1 cellular context compared by ENCODE assay signal in genomic region chr11:88357323-88358039, GRCh38.
TF ChIP-seq lines count a peak whose summit lies in the region.

No MANE protein-coding gene starts in this region.

TF ChIP-seq in K562, 482 proteins besides CTCF, POLR2A, EP300 and RAD21 (continued from another document and continues in another):
- TF ChIP-seq, protein P1, sequence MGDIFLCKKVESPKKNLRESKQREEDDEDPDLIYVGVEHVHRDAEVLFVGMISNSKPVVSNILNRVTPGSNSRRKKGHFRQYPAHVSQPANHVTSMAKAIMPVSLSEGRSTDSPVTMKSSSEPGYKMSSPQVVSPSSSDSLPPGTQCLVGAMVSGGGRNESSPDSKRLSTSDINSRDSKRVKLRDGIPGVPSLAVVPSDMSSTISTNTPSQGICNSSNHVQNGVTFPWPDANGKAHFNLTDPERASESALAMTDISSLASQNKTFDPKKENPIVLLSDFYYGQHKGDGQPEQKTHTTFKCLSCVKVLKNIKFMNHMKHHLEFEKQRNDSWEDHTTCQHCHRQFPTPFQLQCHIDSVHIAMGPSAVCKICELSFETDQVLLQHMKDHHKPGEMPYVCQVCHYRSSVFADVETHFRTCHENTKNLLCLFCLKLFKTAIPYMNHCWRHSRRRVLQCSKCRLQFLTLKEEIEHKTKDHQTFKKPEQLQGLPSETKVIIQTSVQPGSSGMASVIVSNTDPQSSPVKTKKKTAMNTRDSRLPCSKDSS (IDR thresholded peaks at IDR 0.05; ENCODE audit: low read depth, partially characterized antibody): no peak
- TF ChIP-seq FOXP1 (CRISPR knock-in tag; IDR thresholded peaks at IDR 0.05): no peak
- peak; percentile 50 for TF ChIP-seq TAF9B (IDR thresholded peaks at IDR 0.05; ENCODE audit: partially characterized antibody)
- TF ChIP-seq NFIC (IDR thresholded peaks at IDR 0.05): peak; percentile 12; the same call in 1 of the 2 replicates
- TF ChIP-seq DACH1 (IDR thresholded peaks at IDR 0.05; ENCODE audit: partially characterized antibody): no peak
- no peak for TF ChIP-seq CLOCK (CRISPR knock-in tag; IDR thresholded peaks at IDR 0.05; ENCODE audit: borderline replicate concordance)
- TF ChIP-seq, protein P2, sequence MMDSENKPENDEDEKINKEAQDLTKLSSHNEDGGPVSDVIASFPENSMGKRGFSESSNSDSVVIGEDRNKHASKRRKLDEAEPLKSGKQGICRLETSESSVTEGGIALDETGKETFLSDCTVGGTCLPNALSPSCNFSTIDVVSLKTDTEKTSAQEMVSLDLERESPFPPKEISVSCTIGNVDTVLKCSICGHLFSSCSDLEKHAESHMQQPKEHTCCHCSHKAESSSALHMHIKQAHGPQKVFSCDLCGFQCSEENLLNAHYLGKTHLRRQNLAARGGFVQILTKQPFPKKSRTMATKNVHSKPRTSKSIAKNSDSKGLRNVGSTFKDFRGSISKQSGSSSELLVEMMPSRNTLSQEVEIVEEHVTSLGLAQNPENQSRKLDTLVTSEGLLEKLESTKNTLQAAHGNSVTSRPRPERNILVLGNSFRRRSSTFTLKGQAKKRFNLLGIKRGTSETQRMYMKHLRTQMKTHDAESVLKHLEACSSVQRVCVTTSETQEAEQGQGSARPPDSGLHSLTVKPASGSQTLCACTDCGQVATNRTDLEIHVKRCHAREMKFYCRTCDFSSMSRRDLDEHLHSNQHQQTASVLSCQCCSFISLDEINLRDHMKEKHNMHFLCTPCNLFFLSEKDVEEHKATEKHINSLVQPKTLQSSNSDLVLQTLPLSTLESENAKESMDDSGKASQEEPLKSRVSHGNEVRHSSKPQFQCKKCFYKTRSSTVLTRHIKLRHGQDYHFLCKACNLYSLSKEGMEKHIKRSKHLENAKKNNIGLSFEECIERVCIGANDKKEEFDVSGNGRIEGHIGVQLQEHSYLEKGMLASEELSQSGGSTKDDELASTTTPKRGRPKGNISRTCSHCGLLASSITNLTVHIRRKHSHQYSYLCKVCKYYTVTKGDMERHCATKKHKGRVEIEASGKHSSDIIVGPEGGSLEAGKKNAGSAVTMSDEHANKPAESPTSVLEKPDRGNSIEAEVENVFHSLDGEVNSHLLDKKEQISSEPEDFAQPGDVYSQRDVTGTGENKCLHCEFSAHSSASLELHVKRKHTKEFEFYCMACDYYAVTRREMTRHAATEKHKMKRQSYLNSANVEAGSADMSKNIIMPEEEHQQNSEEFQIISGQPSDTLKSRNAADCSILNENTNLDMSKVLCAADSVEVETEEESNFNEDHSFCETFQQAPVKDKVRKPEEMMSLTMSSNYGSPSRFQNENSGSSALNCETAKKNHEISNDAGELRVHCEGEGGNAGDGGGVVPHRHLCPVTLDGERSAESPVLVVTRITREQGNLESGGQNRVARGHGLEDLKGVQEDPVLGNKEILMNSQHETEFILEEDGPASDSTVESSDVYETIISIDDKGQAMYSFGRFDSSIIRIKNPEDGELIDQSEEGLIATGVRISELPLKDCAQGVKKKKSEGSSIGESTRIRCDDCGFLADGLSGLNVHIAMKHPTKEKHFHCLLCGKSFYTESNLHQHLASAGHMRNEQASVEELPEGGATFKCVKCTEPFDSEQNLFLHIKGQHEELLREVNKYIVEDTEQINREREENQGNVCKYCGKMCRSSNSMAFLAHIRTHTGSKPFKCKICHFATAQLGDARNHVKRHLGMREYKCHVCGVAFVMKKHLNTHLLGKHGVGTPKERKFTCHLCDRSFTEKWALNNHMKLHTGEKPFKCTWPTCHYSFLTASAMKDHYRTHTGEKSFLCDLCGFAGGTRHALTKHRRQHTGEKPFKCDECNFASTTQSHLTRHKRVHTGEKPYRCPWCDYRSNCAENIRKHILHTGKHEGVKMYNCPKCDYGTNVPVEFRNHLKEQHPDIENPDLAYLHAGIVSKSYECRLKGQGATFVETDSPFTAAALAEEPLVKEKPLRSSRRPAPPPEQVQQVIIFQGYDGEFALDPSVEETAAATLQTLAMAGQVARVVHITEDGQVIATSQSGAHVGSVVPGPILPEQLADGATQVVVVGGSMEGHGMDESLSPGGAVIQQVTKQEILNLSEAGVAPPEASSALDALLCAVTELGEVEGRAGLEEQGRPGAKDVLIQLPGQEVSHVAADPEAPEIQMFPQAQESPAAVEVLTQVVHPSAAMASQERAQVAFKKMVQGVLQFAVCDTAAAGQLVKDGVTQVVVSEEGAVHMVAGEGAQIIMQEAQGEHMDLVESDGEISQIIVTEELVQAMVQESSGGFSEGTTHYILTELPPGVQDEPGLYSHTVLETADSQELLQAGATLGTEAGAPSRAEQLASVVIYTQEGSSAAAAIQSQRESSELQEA (IDR thresholded peaks at IDR 0.05; ENCODE audit: low read depth): no peak
- TF ChIP-seq, protein P3, sequence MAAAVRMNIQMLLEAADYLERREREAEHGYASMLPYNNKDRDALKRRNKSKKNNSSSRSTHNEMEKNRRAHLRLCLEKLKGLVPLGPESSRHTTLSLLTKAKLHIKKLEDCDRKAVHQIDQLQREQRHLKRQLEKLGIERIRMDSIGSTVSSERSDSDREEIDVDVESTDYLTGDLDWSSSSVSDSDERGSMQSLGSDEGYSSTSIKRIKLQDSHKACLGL (CRISPR knock-in tag; IDR thresholded peaks at IDR 0.05; ENCODE audit: borderline replicate concordance, poor library complexity, severe bottlenecking): no peak
- no peak for TF ChIP-seq ZKSCAN1 (IDR thresholded peaks at IDR 0.05; ENCODE audit: low read depth, low read length)
- TF ChIP-seq SAFB2 (IDR thresholded peaks at IDR 0.05; ENCODE audit: borderline replicate concordance, low read depth, low read length, severe bottlenecking): no peak
- TF ChIP-seq CBX8 (IDR thresholded peaks at IDR 0.05; ENCODE audit: borderline replicate concordance, extremely low read depth, low read depth, low read length, poor library complexity, severe bottlenecking): no peak
- no peak for TF ChIP-seq ILF3 (IDR thresholded peaks at IDR 0.05; ENCODE audit: borderline replicate concordance)
- 0 out of 2 replicates have a peak, but pooled peaks have one; percentile 9 for TF ChIP-seq SMAD4 (CRISPR knock-in tag; conservative IDR thresholded peaks at IDR 0.05)
- TF ChIP-seq BRD9 (IDR thresholded peaks at IDR 0.05; ENCODE audit: low read depth, partially characterized antibody): peak; percentile 11
- TF ChIP-seq KDM4B (IDR thresholded peaks at IDR 0.05; ENCODE audit: borderline replicate concordance in 2 of 2, low read depth in 1 of 2): no peak
- no peak for TF ChIP-seq ZNF134 (CRISPR knock-in tag; conservative IDR thresholded peaks at IDR 0.05)
- no peak for TF ChIP-seq ZKSCAN3 (CRISPR knock-in tag; IDR thresholded peaks at IDR 0.05)
- TF ChIP-seq ZNF140 (CRISPR knock-in tag; IDR thresholded peaks at IDR 0.05): no peak
- TF ChIP-seq TCFL5 (CRISPR knock-in tag; conservative IDR thresholded peaks at IDR 0.05): no peak
- TF ChIP-seq PHF20 (IDR thresholded peaks at IDR 0.05; ENCODE audit: partially characterized antibody): no peak
- TF ChIP-seq GTF2F1 (IDR thresholded peaks at IDR 0.05; ENCODE audit: low read depth, low read length): no peak
- no peak for TF ChIP-seq ZNF3 (CRISPR knock-in tag; IDR thresholded peaks at IDR 0.05)
- TF ChIP-seq HMG20B (CRISPR knock-in tag; IDR thresholded peaks at IDR 0.05): no peak
- TF ChIP-seq PPARD (CRISPR knock-in tag; IDR thresholded peaks at IDR 0.05): no peak
- no peak for TF ChIP-seq CCNT2 (IDR thresholded peaks at IDR 0.05; ENCODE audit: borderline replicate concordance, extremely low read depth, insufficient read length, low read depth, low read length)
- 0 out of 2 replicates have a peak, but pooled peaks have one; percentile 33 for TF ChIP-seq FOXJ2 (tag; IDR thresholded peaks at IDR 0.05)
- no peak for TF ChIP-seq CBX5 (IDR thresholded peaks at IDR 0.05; ENCODE audit: borderline replicate concordance, low read depth)
- TF ChIP-seq HDAC8 (tag; IDR thresholded peaks at IDR 0.05): no peak
- TF ChIP-seq ZNF175 (CRISPR knock-in tag; IDR thresholded peaks at IDR 0.05; ENCODE audit: low read depth): no peak
- TF ChIP-seq DPF2 (IDR thresholded peaks at IDR 0.05): peak; percentile 83
- TF ChIP-seq CHCHD3 (CRISPR knock-in tag; IDR thresholded peaks at IDR 0.05): no peak
- TF ChIP-seq SNRNP70 (optimal IDR thresholded peaks at IDR 0.05; ENCODE audit: low read depth, low read length): no peak
- TF ChIP-seq MTA3 (IDR thresholded peaks at IDR 0.05; ENCODE audit: borderline replicate concordance): no peak
- TF ChIP-seq SLC30A9 (CRISPR knock-in tag; IDR thresholded peaks at IDR 0.05): no peak
- TF ChIP-seq ZNF76 (CRISPR knock-in tag; IDR thresholded peaks at IDR 0.05; ENCODE audit: borderline replicate concordance): no peak
- TF ChIP-seq HNRNPLL (IDR thresholded peaks at IDR 0.05; ENCODE audit: low read depth, low read length, poor library complexity, severe bottlenecking): no peak
- no peak for TF ChIP-seq PTTG1 (tag; IDR thresholded peaks at IDR 0.05; ENCODE audit: low read depth)
- TF ChIP-seq, protein P4, sequence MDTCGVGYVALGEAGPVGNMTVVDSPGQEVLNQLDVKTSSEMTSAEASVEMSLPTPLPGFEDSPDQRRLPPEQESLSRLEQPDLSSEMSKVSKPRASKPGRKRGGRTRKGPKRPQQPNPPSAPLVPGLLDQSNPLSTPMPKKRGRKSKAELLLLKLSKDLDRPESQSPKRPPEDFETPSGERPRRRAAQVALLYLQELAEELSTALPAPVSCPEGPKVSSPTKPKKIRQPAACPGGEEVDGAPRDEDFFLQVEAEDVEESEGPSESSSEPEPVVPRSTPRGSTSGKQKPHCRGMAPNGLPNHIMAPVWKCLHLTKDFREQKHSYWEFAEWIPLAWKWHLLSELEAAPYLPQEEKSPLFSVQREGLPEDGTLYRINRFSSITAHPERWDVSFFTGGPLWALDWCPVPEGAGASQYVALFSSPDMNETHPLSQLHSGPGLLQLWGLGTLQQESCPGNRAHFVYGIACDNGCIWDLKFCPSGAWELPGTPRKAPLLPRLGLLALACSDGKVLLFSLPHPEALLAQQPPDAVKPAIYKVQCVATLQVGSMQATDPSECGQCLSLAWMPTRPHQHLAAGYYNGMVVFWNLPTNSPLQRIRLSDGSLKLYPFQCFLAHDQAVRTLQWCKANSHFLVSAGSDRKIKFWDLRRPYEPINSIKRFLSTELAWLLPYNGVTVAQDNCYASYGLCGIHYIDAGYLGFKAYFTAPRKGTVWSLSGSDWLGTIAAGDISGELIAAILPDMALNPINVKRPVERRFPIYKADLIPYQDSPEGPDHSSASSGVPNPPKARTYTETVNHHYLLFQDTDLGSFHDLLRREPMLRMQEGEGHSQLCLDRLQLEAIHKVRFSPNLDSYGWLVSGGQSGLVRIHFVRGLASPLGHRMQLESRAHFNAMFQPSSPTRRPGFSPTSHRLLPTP (IDR thresholded peaks at IDR 0.05; ENCODE audit: borderline replicate concordance, extremely low read depth, insufficient read length): no peak
- TF ChIP-seq ZNF561 (CRISPR knock-in tag; conservative IDR thresholded peaks at IDR 0.05): no peak
- no peak for TF ChIP-seq SP2 (IDR thresholded peaks at IDR 0.05; ENCODE audit: extremely low read depth, low read depth, low read length, poor library complexity, severe bottlenecking)
- no peak for TF ChIP-seq CEBPG (CRISPR knock-in tag; IDR thresholded peaks at IDR 0.05)
- peak in 1 of 2 experiments; percentile 19; a peak in 1 of 4 replicates for TF ChIP-seq CEBPG (tag; conservative IDR thresholded peaks at IDR 0.05 in 1 of 2, IDR thresholded peaks at IDR 0.05 in 1 of 2)
- no peak for TF ChIP-seq TSC22D4 (tag; IDR thresholded peaks at IDR 0.05)
- TF ChIP-seq KLF10 (CRISPR knock-in tag; IDR thresholded peaks at IDR 0.05): no peak
- no peak for TF ChIP-seq TAF7 (tag; IDR thresholded peaks at IDR 0.05)
- TF ChIP-seq SMAD3 (CRISPR knock-in tag; conservative IDR thresholded peaks at IDR 0.05): no peak
- TF ChIP-seq, protein P5, sequence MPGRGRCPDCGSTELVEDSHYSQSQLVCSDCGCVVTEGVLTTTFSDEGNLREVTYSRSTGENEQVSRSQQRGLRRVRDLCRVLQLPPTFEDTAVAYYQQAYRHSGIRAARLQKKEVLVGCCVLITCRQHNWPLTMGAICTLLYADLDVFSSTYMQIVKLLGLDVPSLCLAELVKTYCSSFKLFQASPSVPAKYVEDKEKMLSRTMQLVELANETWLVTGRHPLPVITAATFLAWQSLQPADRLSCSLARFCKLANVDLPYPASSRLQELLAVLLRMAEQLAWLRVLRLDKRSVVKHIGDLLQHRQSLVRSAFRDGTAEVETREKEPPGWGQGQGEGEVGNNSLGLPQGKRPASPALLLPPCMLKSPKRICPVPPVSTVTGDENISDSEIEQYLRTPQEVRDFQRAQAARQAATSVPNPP (IDR thresholded peaks at IDR 0.05; ENCODE audit: borderline replicate concordance, insufficient read depth, insufficient read length): no peak
- TF ChIP-seq RB1 (IDR thresholded peaks at IDR 0.05; ENCODE audit: low read depth): no peak
- TF ChIP-seq, protein P6, sequence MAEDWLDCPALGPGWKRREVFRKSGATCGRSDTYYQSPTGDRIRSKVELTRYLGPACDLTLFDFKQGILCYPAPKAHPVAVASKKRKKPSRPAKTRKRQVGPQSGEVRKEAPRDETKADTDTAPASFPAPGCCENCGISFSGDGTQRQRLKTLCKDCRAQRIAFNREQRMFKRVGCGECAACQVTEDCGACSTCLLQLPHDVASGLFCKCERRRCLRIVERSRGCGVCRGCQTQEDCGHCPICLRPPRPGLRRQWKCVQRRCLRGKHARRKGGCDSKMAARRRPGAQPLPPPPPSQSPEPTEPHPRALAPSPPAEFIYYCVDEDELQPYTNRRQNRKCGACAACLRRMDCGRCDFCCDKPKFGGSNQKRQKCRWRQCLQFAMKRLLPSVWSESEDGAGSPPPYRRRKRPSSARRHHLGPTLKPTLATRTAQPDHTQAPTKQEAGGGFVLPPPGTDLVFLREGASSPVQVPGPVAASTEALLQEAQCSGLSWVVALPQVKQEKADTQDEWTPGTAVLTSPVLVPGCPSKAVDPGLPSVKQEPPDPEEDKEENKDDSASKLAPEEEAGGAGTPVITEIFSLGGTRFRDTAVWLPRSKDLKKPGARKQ (CRISPR knock-in tag; IDR thresholded peaks at IDR 0.05): no peak
- TF ChIP-seq MCM7 (IDR thresholded peaks at IDR 0.05): no peak
